Comparison of ENCODE assay signal across 30 cellular contexts in genomic region chr20:4677846-4678245, GRCh38. TPM values are rescaled to one million over a fixed set of nuclear protein-coding genes. Genes with fewer than 3 reads are reported as not detected.
A peak's percentile ranks its signal among the peaks of the same experiment; 100 is the strongest.
DNase-seq lines count a peak whose midpoint lies in the region; ATAC-seq and TF ChIP-seq lines count a peak whose summit lies in the region.
"Had no signal": no experiment of that assay in that cellular context is flagged by ENCODE, and none has a peak within 500 bp of the region (broad histone marks: within the 10 kb centered on the region; RNA-seq: fewer than 3 reads in every experiment).

No MANE protein-coding gene starts in this region.

- no peak overlapping the region for H3K27ac Mint-ChIP-seq in osteocyte (ENCODE audit: unreplicated experiment)
- H3K27ac Mint-ChIP-seq: CD14-positive monocyte had no signal

- no peaks in the 10 kb centered on the region for H3K27me3 ChIP-seq in SK-N-SH (ENCODE audit: insufficient read depth)
- H3K27me3 ChIP-seq: MG63 had no signal

- H3K4me2 ChIP-seq in SK-N-SH = no peak overlapping the region

- no peaks in the 10 kb centered on the region for H3K4me1 Mint-ChIP-seq in osteocyte (ENCODE audit: unreplicated experiment)

- 74% methylated on average over 2 of the region's 2 CpGs for WGBS in SK-N-SH (ENCODE audit: low lambda C conversion rate)

- H3K9me3 ChIP-seq in SK-N-SH = no peaks in the 10 kb centered on the region
- H3K9me3 ChIP-seq: BE2C, MG63 had no signal

- no peaks in the 10 kb centered on the region for H3K9me2 ChIP-seq in SK-N-SH

- no peaks in the 10 kb centered on the region for H3K36me3 Mint-ChIP-seq in osteocyte (ENCODE audit: unreplicated experiment)
- H3K36me3 Mint-ChIP-seq: CD14-positive monocyte; CD8-positive, alpha-beta memory T cell had no signal

- peaks cover 75% of the 10 kb centered on the region for H3K27me3 Mint-ChIP-seq in osteocyte (ENCODE audit: unreplicated experiment)

- no peak overlapping the region for H3K9ac ChIP-seq in SK-N-SH

- TF ChIP-seq EP300 in SK-N-SH (IDR thresholded peaks at IDR 0.05; ENCODE audit: borderline replicate concordance in 1 of 2, low read depth in 1 of 2, low read length in 1 of 2) = no peak

- no peaks in the 10 kb centered on the region for H4K20me1 ChIP-seq in SK-N-SH (ENCODE audit: insufficient read depth)

- no peaks in the 10 kb centered on the region for H3F3A ChIP-seq in SK-N-SH (replicated peaks; ENCODE audit: insufficient read depth)

- no peaks in the 10 kb centered on the region for H3K36me3 ChIP-seq in SK-N-SH (replicated peaks in 1 of 2; ENCODE audit: control insufficient read depth in 1 of 2, insufficient read depth in 2 of 2, low read length in 1 of 2)
- H3K36me3 ChIP-seq: BE2C, MG63 had no signal

- TF ChIP-seq RAD21 in SK-N-SH (IDR thresholded peaks at IDR 0.05; ENCODE audit: low read length) = no peak

- DNase-seq in SK-N-SH (no peak), LHCN-M2 (ENCODE audit: low read depth) (peak; percentile 15), amniotic epithelial cell (ENCODE audit: low read depth) (peak; percentile 82), osteocyte (ENCODE audit: extremely low spot score, unreplicated experiment) (peak; percentile 21), midbrain (lab: John Stamatoyannopoulos, UW) (no peak), NCI-H1436 treated with DMSO at 0.1 percent for 48 hours (lab: John Stamatoyannopoulos, UW) (no peak)
- DNase-seq in central memory CD4-positive, alpha-beta T cell = no peak
- DNase-seq: BE2C; CD8-positive, alpha-beta memory T cell; DMS 273 treated with DMSO at 0.1 percent for 48 hours; DMS79; EL; GF-D8; Kasumi-1; MG63; NCI-H1105 treated with DMSO at 0.1 percent for 48 hours; NCI-H1694; NCI-H2029 treated with DMSO at 0.1 percent for 48 hours; NCI-H2227 treated with DMSO at 0.1 percent for 48 hours; NCI-H526 treated with DMSO at 0.1 percent for 48 hours; SHP77 treated with DMSO at 0.1 percent for 48 hours had no signal

- peaks cover 0 to 8% of the 10 kb centered on the region in 2 experiments; a peak in 1 of 4 replicates for H3K4me1 ChIP-seq in SK-N-SH (ENCODE audit: control insufficient read depth in 1 of 2, insufficient read depth in 2 of 2, low read depth in 1 of 2, low read length in 1 of 2)
- H3K4me1 ChIP-seq: BE2C had no signal

- no peak for TF ChIP-seq CTCF in SK-N-SH (IDR thresholded peaks at IDR 0.05)
- no peak for TF ChIP-seq CTCF in osteocyte (IDR thresholded peaks at IDR 0.05)

- CTCF ChIA-PET in SK-N-SH (lab: Yijun Ruan, JAX) = no interaction called here

- H3K79me2 ChIP-seq in SK-N-SH (ENCODE audit: insufficient read depth) = no peaks in the 10 kb centered on the region

- POLR2A ChIA-PET in SK-N-SH (lab: Yijun Ruan, JAX) = no interaction called here

- no peak for ATAC-seq in SK-N-SH treated with all-trans-retinoic acid at 6 μM for 48 hours
- ATAC-seq: HCT116, HepG2, Panc1 had no signal

- no peaks in the 10 kb centered on the region for H3K9me3 Mint-ChIP-seq in osteocyte (ENCODE audit: unreplicated experiment)
- H3K9me3 Mint-ChIP-seq: CD8-positive, alpha-beta memory T cell had no signal

- H3K27ac ChIP-seq in SK-N-SH (ENCODE audit: low read depth in 2 of 2, low read length in 1 of 2) = no peak overlapping the region
- H3K27ac ChIP-seq: 22Rv1, SK-N-MC had no signal

- no peak overlapping the region for H3K4me3 ChIP-seq in SK-N-SH (ENCODE audit: low read depth in 2 of 2, low read length in 1 of 2)
- H3K4me3 ChIP-seq: MG63, SK-N-MC had no signal

- H2AFZ ChIP-seq in SK-N-SH (ENCODE audit: low read depth) = peak overlapping the region; percentile 26; the same call in 1 of the 2 replicates

- H3K4me3 Mint-ChIP-seq in osteocyte (ENCODE audit: unreplicated experiment) = no peak overlapping the region
- H3K4me3 Mint-ChIP-seq: CD14-positive monocyte; CD8-positive, alpha-beta memory T cell had no signal

TF ChIP-seq in SK-N-SH, 30 proteins besides CTCF, POLR2A, EP300 and RAD21 (continues in another document):
- TF ChIP-seq, protein P1, sequence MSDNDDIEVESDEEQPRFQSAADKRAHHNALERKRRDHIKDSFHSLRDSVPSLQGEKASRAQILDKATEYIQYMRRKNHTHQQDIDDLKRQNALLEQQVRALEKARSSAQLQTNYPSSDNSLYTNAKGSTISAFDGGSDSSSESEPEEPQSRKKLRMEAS (IDR thresholded peaks at IDR 0.05; ENCODE audit: low read depth) = no peak
- TF ChIP-seq, protein P2, sequence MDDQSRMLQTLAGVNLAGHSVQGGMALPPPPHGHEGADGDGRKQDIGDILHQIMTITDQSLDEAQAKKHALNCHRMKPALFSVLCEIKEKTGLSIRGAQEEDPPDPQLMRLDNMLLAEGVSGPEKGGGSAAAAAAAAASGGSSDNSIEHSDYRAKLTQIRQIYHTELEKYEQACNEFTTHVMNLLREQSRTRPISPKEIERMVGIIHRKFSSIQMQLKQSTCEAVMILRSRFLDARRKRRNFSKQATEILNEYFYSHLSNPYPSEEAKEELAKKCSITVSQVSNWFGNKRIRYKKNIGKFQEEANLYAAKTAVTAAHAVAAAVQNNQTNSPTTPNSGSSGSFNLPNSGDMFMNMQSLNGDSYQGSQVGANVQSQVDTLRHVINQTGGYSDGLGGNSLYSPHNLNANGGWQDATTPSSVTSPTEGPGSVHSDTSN (IDR thresholded peaks at IDR 0.05) = no peak
- TF ChIP-seq YY1 (IDR thresholded peaks at IDR 0.05; ENCODE audit: low read depth) (no peak), RCOR1 (IDR thresholded peaks at IDR 0.05; ENCODE audit: low read length) (no peak), FOSL2 (IDR thresholded peaks at IDR 0.05; ENCODE audit: borderline replicate concordance, low read depth) (no peak), SIN3A (IDR thresholded peaks at IDR 0.05; ENCODE audit: borderline replicate concordance, low read depth, low read length) (no peak), NRF1 (IDR thresholded peaks at IDR 0.05; ENCODE audit: low read depth, low read length) (no peak), ELF1 (IDR thresholded peaks at IDR 0.05) (no peak), USF1 (IDR thresholded peaks at IDR 0.05; ENCODE audit: borderline replicate concordance, low read depth) (no peak), TCF12 (IDR thresholded peaks at IDR 0.05) (no peak)

TF ChIP-seq in SK-N-SH treated with all-trans-retinoic acid at 6 μM for 48 hours, 23 proteins besides CTCF, POLR2A, EP300 and RAD21 (continues in another document):
- TF ChIP-seq CSDC2 (CRISPR knock-in tag; IDR thresholded peaks at IDR 0.05) = no peak
- no peak for TF ChIP-seq CSRNP3 (CRISPR knock-in tag; IDR thresholded peaks at IDR 0.05)
- TF ChIP-seq, protein P3, sequence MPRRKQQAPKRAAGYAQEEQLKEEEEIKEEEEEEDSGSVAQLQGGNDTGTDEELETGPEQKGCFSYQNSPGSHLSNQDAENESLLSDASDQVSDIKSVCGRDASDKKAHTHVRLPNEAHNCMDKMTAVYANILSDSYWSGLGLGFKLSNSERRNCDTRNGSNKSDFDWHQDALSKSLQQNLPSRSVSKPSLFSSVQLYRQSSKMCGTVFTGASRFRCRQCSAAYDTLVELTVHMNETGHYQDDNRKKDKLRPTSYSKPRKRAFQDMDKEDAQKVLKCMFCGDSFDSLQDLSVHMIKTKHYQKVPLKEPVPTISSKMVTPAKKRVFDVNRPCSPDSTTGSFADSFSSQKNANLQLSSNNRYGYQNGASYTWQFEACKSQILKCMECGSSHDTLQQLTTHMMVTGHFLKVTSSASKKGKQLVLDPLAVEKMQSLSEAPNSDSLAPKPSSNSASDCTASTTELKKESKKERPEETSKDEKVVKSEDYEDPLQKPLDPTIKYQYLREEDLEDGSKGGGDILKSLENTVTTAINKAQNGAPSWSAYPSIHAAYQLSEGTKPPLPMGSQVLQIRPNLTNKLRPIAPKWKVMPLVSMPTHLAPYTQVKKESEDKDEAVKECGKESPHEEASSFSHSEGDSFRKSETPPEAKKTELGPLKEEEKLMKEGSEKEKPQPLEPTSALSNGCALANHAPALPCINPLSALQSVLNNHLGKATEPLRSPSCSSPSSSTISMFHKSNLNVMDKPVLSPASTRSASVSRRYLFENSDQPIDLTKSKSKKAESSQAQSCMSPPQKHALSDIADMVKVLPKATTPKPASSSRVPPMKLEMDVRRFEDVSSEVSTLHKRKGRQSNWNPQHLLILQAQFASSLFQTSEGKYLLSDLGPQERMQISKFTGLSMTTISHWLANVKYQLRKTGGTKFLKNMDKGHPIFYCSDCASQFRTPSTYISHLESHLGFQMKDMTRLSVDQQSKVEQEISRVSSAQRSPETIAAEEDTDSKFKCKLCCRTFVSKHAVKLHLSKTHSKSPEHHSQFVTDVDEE (CRISPR knock-in tag; IDR thresholded peaks at IDR 0.05) = no peak

RNA-seq across cellular contexts. Expression of gene PRNP, which starts 8.4 kb away (rescaled TPM):
- 558 and 669 TPM in 2 replicates for polyA plus RNA-seq in SK-N-SH (2012; rRNA removed)
- 311 and 514 TPM in 2 replicates for polyA plus RNA-seq in SK-N-SH (2012; cell fraction: cytosol; rRNA removed)
- 151 and 328 TPM in 2 replicates for polyA plus RNA-seq in SK-N-SH (2012; cell fraction: nucleus; rRNA removed)
- total RNA-seq in LHCN-M2 (2014; rRNA removed) = 101 and 113 TPM in 2 replicates
- polyA plus RNA-seq in LHCN-M2 (2012) = 44.0 TPM
- total RNA-seq in osteocyte = 64.7 and 68.8 TPM in 2 replicates

RNA-seq across cellular contexts. Expression of gene PRND, which starts 43.9 kb away (rescaled TPM):
- 0.02 TPM in 1 of 2 replicates, not detected in the other for polyA plus RNA-seq in SK-N-SH (2012; rRNA removed)
- polyA plus RNA-seq in SK-N-SH (2012; cell fraction: cytosol; rRNA removed) = 0.01 and 0.03 TPM in 2 replicates
- polyA plus RNA-seq in SK-N-SH (2012; cell fraction: nucleus; rRNA removed) = 0.01 TPM in 1 of 2 replicates, not detected in the other
- not detected in 2 replicates for total RNA-seq in LHCN-M2 (2014; rRNA removed)
- polyA plus RNA-seq in LHCN-M2 (2012) = not detected
- not detected in 2 replicates for total RNA-seq in osteocyte
- total RNA-seq: CD8-positive, alpha-beta memory T cell; HepG2; NCI-H460; OCI-LY7 had no signal
- polyA plus RNA-seq: CD14-positive monocyte, HepG2 had no signal

Comparison
In these comparisons a context has a peak if more than half of its experiments do, and no peak if none do; other contexts are left out.
1. DNase-seq: peak in LHCN-M2 (single experiment), amniotic epithelial cell (single experiment) and osteocyte (single experiment); none in SK-N-SH (single experiment), midbrain (single experiment), NCI-H1436 treated with DMSO at 0.1 percent for 48 hours (single experiment) and central memory CD4-positive, alpha-beta T cell (single experiment).